ENCODE assay signal across 1 cellular context in genomic region chr9:128917151-128917849, GRCh38.
TF ChIP-seq lines count a peak whose summit lies in the region.

No MANE protein-coding gene starts in this region.

TF ChIP-seq in HepG2, 621 proteins besides CTCF, POLR2A, EP300 and RAD21 (continued from another document and continues in another):
- TF ChIP-seq ZFP82 (CRISPR knock-in tag; IDR thresholded peaks at IDR 0.05; ENCODE audit: borderline replicate concordance): 0 out of 2 replicates have a peak, but pooled peaks have one; percentile 30
- 0 out of 2 replicates have a peak, but pooled peaks have one; percentile 54 for TF ChIP-seq ZNF747 (CRISPR knock-in tag; IDR thresholded peaks at IDR 0.05; ENCODE audit: borderline replicate concordance)
- TF ChIP-seq, protein P1, sequence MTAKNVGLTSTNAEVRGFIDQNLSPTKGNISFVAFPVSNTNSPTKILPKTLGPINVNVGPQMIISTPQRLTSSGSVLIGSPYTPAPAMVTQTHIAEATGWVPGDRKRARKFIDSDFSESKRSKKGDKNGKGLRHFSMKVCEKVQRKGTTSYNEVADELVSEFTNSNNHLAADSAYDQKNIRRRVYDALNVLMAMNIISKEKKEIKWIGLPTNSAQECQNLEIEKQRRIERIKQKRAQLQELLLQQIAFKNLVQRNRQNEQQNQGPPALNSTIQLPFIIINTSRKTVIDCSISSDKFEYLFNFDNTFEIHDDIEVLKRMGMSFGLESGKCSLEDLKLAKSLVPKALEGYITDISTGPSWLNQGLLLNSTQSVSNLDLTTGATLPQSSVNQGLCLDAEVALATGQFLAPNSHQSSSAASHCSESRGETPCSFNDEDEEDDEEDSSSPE (CRISPR knock-in tag; IDR thresholded peaks at IDR 0.05): peak; percentile 80
- TF ChIP-seq KDM1A (CRISPR knock-in tag; IDR thresholded peaks at IDR 0.05): no peak
- no peak for TF ChIP-seq JDP2 (CRISPR knock-in tag; IDR thresholded peaks at IDR 0.05; ENCODE audit: borderline replicate concordance)
- TF ChIP-seq RXRB (CRISPR knock-in tag; IDR thresholded peaks at IDR 0.05; ENCODE audit: borderline replicate concordance): peak; percentile 57; the same call in 1 of the 2 replicates
- TF ChIP-seq ARNTL (CRISPR knock-in tag; IDR thresholded peaks at IDR 0.05): no peak
- 0 out of 2 replicates have a peak, but pooled peaks have one; percentile 29 for TF ChIP-seq ZNF274 (CRISPR knock-in tag; IDR thresholded peaks at IDR 0.05)
- peak; percentile 45 for TF ChIP-seq TFE3 (CRISPR knock-in tag; IDR thresholded peaks at IDR 0.05)
- TF ChIP-seq TFAP4 (IDR thresholded peaks at IDR 0.05; ENCODE audit: borderline replicate concordance, low read depth): peak; percentile 42; the same call in 1 of the 2 replicates
- TF ChIP-seq HOXA3 (CRISPR knock-in tag; IDR thresholded peaks at IDR 0.05): peak; percentile 84
- TF ChIP-seq ZNF780A (CRISPR knock-in tag; IDR thresholded peaks at IDR 0.05): no peak
- TF ChIP-seq, protein P2, sequence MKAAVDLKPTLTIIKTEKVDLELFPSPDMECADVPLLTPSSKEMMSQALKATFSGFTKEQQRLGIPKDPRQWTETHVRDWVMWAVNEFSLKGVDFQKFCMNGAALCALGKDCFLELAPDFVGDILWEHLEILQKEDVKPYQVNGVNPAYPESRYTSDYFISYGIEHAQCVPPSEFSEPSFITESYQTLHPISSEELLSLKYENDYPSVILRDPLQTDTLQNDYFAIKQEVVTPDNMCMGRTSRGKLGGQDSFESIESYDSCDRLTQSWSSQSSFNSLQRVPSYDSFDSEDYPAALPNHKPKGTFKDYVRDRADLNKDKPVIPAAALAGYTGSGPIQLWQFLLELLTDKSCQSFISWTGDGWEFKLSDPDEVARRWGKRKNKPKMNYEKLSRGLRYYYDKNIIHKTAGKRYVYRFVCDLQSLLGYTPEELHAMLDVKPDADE (CRISPR knock-in tag; IDR thresholded peaks at IDR 0.05): 0 out of 2 replicates have a peak, but pooled peaks have one; percentile 39
- TF ChIP-seq DBP (CRISPR knock-in tag; IDR thresholded peaks at IDR 0.05; ENCODE audit: not compliant biosample characterization): no peak
- TF ChIP-seq ZSCAN12 (CRISPR knock-in tag; IDR thresholded peaks at IDR 0.05): no peak
- peak; percentile 61; the same call in 1 of the 2 replicates for TF ChIP-seq ZNF691 (CRISPR knock-in tag; IDR thresholded peaks at IDR 0.05; ENCODE audit: borderline replicate concordance, low read depth)
- TF ChIP-seq, protein P3, sequence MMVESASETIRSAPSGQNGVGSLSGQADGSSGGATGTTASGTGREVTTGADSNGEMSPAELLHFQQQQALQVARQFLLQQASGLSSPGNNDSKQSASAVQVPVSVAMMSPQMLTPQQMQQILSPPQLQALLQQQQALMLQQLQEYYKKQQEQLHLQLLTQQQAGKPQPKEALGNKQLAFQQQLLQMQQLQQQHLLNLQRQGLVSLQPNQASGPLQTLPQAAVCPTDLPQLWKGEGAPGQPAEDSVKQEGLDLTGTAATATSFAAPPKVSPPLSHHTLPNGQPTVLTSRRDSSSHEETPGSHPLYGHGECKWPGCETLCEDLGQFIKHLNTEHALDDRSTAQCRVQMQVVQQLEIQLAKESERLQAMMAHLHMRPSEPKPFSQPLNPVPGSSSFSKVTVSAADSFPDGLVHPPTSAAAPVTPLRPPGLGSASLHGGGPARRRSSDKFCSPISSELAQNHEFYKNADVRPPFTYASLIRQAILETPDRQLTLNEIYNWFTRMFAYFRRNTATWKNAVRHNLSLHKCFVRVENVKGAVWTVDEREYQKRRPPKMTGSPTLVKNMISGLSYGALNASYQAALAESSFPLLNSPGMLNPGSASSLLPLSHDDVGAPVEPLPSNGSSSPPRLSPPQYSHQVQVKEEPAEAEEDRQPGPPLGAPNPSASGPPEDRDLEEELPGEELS (CRISPR knock-in tag; IDR thresholded peaks at IDR 0.05): peak; percentile 87
- TF ChIP-seq ZNF629 (CRISPR knock-in tag; conservative IDR thresholded peaks at IDR 0.05): no peak
- TF ChIP-seq RAD51 (IDR thresholded peaks at IDR 0.05; ENCODE audit: borderline replicate concordance): no peak
- TF ChIP-seq HDAC2 (CRISPR knock-in tag; IDR thresholded peaks at IDR 0.05): peak; percentile 74
- no peak for TF ChIP-seq ZNF207 (IDR thresholded peaks at IDR 0.05; ENCODE audit: borderline replicate concordance)
- TF ChIP-seq SMAD9 (CRISPR knock-in tag; IDR thresholded peaks at IDR 0.05): no peak
- TF ChIP-seq SRY (CRISPR knock-in tag; IDR thresholded peaks at IDR 0.05): 0 out of 2 replicates have a peak, but pooled peaks have one; percentile 35
- TF ChIP-seq ZNF563 (CRISPR knock-in tag; IDR thresholded peaks at IDR 0.05): peak; percentile 27; the same call in 1 of the 2 replicates
- TF ChIP-seq, protein P4, sequence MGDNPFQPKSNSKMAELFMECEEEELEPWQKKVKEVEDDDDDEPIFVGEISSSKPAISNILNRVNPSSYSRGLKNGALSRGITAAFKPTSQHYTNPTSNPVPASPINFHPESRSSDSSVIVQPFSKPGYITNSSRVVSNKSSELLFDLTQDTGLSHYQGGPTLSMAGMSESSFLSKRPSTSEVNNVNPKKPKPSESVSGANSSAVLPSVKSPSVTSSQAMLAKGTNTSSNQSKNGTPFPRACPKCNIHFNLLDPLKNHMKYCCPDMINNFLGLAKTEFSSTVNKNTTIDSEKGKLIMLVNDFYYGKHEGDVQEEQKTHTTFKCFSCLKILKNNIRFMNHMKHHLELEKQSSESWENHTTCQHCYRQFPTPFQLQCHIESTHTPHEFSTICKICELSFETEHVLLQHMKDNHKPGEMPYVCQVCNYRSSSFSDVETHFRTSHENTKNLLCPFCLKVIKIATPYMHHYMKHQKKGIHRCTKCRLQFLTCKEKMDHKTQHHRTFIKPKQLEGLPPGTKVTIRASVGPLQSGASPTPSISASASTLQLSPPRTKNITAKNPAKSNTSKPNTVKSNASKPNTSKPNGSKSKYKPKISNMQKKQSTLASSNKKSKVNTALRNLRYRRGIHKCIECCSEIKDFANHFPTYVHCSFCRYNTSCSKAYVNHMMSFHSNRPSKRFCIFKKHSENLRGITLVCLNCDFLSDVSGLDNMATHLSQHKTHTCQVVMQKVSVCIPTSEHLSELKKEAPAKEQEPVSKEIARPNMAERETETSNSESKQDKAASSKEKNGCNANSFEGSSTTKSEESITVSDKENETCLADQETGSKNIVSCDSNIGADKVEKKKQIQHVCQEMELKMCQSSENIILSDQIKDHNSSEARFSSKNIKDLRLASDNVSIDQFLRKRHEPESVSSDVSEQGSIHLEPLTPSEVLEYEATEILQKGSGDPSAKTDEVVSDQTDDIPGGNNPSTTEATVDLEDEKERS (CRISPR knock-in tag; IDR thresholded peaks at IDR 0.05): no peak
- TF ChIP-seq FOXO4 (CRISPR knock-in tag; conservative IDR thresholded peaks at IDR 0.05): 0 out of 2 replicates have a peak, but pooled peaks have one; percentile 69
- peak; percentile 0; the same call in 1 of the 2 replicates for TF ChIP-seq ZNF331 (CRISPR knock-in tag; IDR thresholded peaks at IDR 0.05)
- peak; percentile 54 for TF ChIP-seq NCOA2 (CRISPR knock-in tag; IDR thresholded peaks at IDR 0.05)
- 0 out of 2 replicates have a peak, but pooled peaks have one; percentile 59 for TF ChIP-seq ARNT2 (CRISPR knock-in tag; IDR thresholded peaks at IDR 0.05; ENCODE audit: low read depth)
- TF ChIP-seq, protein P5, sequence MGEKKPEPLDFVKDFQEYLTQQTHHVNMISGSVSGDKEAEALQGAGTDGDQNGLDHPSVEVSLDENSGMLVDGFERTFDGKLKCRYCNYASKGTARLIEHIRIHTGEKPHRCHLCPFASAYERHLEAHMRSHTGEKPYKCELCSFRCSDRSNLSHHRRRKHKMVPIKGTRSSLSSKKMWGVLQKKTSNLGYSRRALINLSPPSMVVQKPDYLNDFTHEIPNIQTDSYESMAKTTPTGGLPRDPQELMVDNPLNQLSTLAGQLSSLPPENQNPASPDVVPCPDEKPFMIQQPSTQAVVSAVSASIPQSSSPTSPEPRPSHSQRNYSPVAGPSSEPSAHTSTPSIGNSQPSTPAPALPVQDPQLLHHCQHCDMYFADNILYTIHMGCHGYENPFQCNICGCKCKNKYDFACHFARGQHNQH (CRISPR knock-in tag; IDR thresholded peaks at IDR 0.05): peak; percentile 87
- TF ChIP-seq ZNF607 (CRISPR knock-in tag; IDR thresholded peaks at IDR 0.05; ENCODE audit: borderline replicate concordance): peak; percentile 58; the same call in 1 of the 2 replicates
- no peak for TF ChIP-seq ZNF766 (CRISPR knock-in tag; IDR thresholded peaks at IDR 0.05; ENCODE audit: borderline replicate concordance)
- TF ChIP-seq ZNF580 (CRISPR knock-in tag; IDR thresholded peaks at IDR 0.05; ENCODE audit: borderline replicate concordance, low read depth): peak; percentile 47; the same call in 1 of the 2 replicates
- peak; percentile 50; the same call in 1 of the 2 replicates for TF ChIP-seq ZNF768 (CRISPR knock-in tag; IDR thresholded peaks at IDR 0.05)
- TF ChIP-seq, protein P6, sequence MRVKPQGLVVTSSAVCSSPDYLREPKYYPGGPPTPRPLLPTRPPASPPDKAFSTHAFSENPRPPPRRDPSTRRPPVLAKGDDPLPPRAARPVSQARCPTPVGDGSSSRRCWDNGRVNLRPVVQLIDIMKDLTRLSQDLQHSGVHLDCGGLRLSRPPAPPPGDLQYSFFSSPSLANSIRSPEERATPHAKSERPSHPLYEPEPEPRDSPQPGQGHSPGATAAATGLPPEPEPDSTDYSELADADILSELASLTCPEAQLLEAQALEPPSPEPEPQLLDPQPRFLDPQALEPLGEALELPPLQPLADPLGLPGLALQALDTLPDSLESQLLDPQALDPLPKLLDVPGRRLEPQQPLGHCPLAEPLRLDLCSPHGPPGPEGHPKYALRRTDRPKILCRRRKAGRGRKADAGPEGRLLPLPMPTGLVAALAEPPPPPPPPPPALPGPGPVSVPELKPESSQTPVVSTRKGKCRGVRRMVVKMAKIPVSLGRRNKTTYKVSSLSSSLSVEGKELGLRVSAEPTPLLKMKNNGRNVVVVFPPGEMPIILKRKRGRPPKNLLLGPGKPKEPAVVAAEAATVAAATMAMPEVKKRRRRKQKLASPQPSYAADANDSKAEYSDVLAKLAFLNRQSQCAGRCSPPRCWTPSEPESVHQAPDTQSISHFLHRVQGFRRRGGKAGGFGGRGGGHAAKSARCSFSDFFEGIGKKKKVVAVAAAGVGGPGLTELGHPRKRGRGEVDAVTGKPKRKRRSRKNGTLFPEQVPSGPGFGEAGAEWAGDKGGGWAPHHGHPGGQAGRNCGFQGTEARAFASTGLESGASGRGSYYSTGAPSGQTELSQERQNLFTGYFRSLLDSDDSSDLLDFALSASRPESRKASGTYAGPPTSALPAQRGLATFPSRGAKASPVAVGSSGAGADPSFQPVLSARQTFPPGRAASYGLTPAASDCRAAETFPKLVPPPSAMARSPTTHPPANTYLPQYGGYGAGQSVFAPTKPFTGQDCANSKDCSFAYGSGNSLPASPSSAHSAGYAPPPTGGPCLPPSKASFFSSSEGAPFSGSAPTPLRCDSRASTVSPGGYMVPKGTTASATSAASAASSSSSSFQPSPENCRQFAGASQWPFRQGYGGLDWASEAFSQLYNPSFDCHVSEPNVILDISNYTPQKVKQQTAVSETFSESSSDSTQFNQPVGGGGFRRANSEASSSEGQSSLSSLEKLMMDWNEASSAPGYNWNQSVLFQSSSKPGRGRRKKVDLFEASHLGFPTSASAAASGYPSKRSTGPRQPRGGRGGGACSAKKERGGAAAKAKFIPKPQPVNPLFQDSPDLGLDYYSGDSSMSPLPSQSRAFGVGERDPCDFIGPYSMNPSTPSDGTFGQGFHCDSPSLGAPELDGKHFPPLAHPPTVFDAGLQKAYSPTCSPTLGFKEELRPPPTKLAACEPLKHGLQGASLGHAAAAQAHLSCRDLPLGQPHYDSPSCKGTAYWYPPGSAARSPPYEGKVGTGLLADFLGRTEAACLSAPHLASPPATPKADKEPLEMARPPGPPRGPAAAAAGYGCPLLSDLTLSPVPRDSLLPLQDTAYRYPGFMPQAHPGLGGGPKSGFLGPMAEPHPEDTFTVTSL (CRISPR knock-in tag; IDR thresholded peaks at IDR 0.05; ENCODE audit: borderline replicate concordance): peak; percentile 64; the same call in 1 of the 2 replicates
